ENCODE assay signal across 8 cellular contexts in the genomic region with DNA sequence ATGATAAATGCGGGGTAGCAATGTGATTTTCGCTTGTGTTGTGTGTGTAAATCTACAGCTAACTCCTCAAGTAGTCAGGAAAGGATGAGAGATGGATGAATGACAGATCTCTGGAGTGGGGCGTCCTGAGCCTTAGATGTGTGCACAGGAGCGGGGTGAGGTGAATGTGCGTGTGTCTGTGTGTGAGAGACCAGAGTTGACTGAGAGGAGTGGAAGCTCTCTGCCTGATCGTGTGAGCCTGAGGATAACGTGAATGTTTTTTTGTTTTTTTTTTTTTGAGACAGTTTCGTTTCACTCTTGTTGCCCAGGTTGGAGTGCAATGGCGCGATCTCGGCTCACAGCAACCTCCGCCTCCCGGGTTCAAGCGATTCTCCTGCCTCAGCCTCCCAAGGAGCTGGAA. TPM values are rescaled to one million over a fixed set of nuclear protein-coding genes. Genes with fewer than 3 reads are reported as not detected.
DNase-seq lines count a peak whose midpoint lies in the region; ATAC-seq and TF ChIP-seq lines count a peak whose summit lies in the region.

No MANE protein-coding gene starts in this region.

- no peak for DNase-seq in fibroblast of pulmonary artery (ENCODE audit: low read depth)
- no peak for DNase-seq in prostate gland (ENCODE audit: low spot score)
- DNase-seq in glomerular visceral epithelial cell (ENCODE audit: extremely low spot score), result no peak
- no peak for DNase-seq in NCI-H69 (lab: John Stamatoyannopoulos, UW)
- DNase-seq in KG1 (lab: John Stamatoyannopoulos, UW), result no peak

- H3K9ac ChIP-seq in ES-I3 (ENCODE audit: low read depth, low read length) (peak overlapping the region; percentile 93; the same call in 1 of the 2 replicates), SU-DHL-6 (ENCODE audit: low read length) (no peak overlapping the region)

- H3K4me3 ChIP-seq in SU-DHL-6 (ENCODE audit: insufficient read depth, low read length, poor library complexity, severe bottlenecking), result peak overlapping the region; percentile 83
- peak overlapping the region; percentile 98 for H3K4me3 ChIP-seq in fibroblast of pulmonary artery (replicated peaks; ENCODE audit: low read depth, low read length)
- H3K4me3 ChIP-seq in prostate gland, result peak overlapping the region; percentile 66 to 74

- no peaks in the 10 kb centered on the region for H3K27me3 ChIP-seq in SU-DHL-6 (ENCODE audit: low read length)
- no peaks in the 10 kb centered on the region for H3K27me3 ChIP-seq in prostate gland (replicated peaks; ENCODE audit: insufficient read depth)

- H3K79me2 ChIP-seq in SU-DHL-6 (ENCODE audit: insufficient read depth, low read length), result no peaks in the 10 kb centered on the region; the same call in 1 of the 2 replicates

- H3K9me3 ChIP-seq in ES-I3 (ENCODE audit: control insufficient read depth, insufficient read depth, low read length) (peaks cover 3% of the 10 kb centered on the region; the same call in 1 of the 2 replicates), SU-DHL-6 (ENCODE audit: insufficient read depth, low read length) (peaks cover 8% of the 10 kb centered on the region; the same call in 1 of the 2 replicates), prostate gland (no peaks in the 10 kb centered on the region)

- peak overlapping the region; percentile 98 for H2AFZ ChIP-seq in SU-DHL-6 (ENCODE audit: low read depth, low read length, severe bottlenecking)

- H3K4me2 ChIP-seq in SU-DHL-6 (ENCODE audit: low read depth, low read length, poor library complexity, severe bottlenecking), result peak overlapping the region; percentile 63

- TF ChIP-seq CTCF in SU-DHL-6 (IDR thresholded peaks at IDR 0.05; ENCODE audit: insufficient read depth, low read length, poor library complexity, severe bottlenecking) (no peak), fibroblast of pulmonary artery (IDR thresholded peaks at IDR 0.05; ENCODE audit: low read length, missing control alignments) (no peak), prostate gland (IDR thresholded peaks at IDR 0.05) (no peak)

- H3K27ac ChIP-seq in SU-DHL-6 (ENCODE audit: low read depth, low read length), result no peak overlapping the region
- no peak overlapping the region for H3K27ac ChIP-seq in prostate gland

- whole genome bisulfite sequencing in prostate gland, result 57% methylated on average over 14 of the region's 14 CpGs

- TF ChIP-seq POLR2A in prostate gland (IDR thresholded peaks at IDR 0.05), result no peak

- no peaks in the 10 kb centered on the region for H3K9me2 ChIP-seq in SU-DHL-6 (replicated peaks; ENCODE audit: insufficient read depth, low read length)

- H4K20me1 ChIP-seq in SU-DHL-6 (ENCODE audit: low read depth, low read length), result no peaks in the 10 kb centered on the region

- intact Hi-C loops in prostate gland (cut with DNase I), result loop anchor here (2.0 kb wide), 1 partner anchor 185 kb away; a partner anchor contains a TSS

- H3K4me1 ChIP-seq in ES-I3 (ENCODE audit: insufficient read depth, low read length) (no peaks in the 10 kb centered on the region), prostate gland (replicated peaks) (no peaks in the 10 kb centered on the region)

- no peak for ATAC-seq in GM18517 (IDR thresholded peaks at IDR 0.05; ENCODE audit: unreplicated experiment)

- 0 out of 2 replicates have a peak, but pooled peaks cover 3% of the 10 kb centered on the region for H3F3A ChIP-seq in SU-DHL-6 (ENCODE audit: insufficient read depth)

- H3K36me3 ChIP-seq in ES-I3 (ENCODE audit: insufficient read depth, low read length) (no peaks in the 10 kb centered on the region), SU-DHL-6 (ENCODE audit: low read length) (0 out of 2 replicates have a peak, but pooled peaks cover 5% of the 10 kb centered on the region), prostate gland (no peaks in the 10 kb centered on the region)

RNA-seq across cellular contexts. Expression of a gene that starts 0.8 kb away (rescaled TPM):
- 10 to 100 TPM in 1 of 2 donors, 1 to 10 TPM in 1; 8.3 to 10.3 TPM for total RNA-seq in prostate gland

RNA-seq across cellular contexts. Expression of a gene that starts 21.6 kb away (rescaled TPM):
- 10 to 100 TPM; 10.4 to 10.9 TPM for total RNA-seq in prostate gland
